In the genomic region with DNA sequence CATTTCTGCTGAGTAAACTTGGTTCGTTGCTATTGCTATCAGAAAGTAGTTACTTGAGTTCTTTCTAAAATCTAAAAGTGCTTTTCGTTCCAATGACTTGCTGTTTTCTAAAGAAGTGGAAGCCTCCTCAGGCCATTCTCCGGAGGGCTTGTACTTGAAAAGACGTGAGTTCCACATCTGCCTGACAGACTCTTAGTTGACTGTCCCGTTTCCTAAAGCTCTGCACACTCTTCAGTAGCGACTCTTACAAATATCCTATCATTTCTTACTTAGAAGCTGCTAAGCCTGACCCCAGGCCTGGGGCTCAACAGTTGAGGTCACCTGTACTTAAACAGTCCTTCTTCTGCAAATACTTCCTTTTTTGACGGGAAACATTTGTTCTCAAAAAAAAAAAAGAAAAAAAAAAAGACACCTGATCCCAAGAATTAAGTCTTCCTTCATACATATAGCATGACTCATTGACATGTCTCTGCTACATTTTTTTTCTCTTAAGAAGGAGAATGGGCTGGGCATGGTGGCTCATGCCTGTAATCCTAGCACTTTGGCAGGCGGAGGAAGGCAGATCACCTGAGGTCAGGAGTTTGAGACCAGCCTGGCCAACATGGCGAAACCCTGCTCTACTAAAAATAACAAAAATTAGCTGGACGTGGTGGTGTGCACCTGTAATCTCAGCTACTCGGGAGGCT, we compare ENCODE assay signal across 16 cellular contexts.
DNase-seq lines count a peak whose midpoint lies in the region; ATAC-seq and TF ChIP-seq lines count a peak whose summit lies in the region.
"Had no signal": no experiment of that assay in that cellular context is flagged by ENCODE, and none has a peak within 500 bp of the region (broad histone marks: within the 10 kb centered on the region; RNA-seq: fewer than 3 reads in every experiment).

No MANE protein-coding gene starts in this region.

- no peaks in the 10 kb centered on the region for H3K27me3 ChIP-seq in uterus
- H3K27me3 ChIP-seq: adrenal gland, tibial nerve had no signal

- intact Hi-C loops in uterus (cut with DNase I; ENCODE audit: low total_unique reads) = no loop called here

- DNase-seq in Daoy (ENCODE audit: low read depth) = peak; percentile 13
- peak; percentile 85 for DNase-seq in NCI-H460 (ENCODE audit: extremely low read depth, low read depth)
- peak; percentile 49 for DNase-seq in epithelial cell of prostate (ENCODE audit: low read depth, low spot score)
- no peak for DNase-seq in osteocyte (ENCODE audit: extremely low spot score, unreplicated experiment)
- DNase-seq in AG08396 (ENCODE audit: low spot score) = no peak
- DNase-seq in GM10266 (ENCODE audit: extremely low spot score) = no peak
- DNase-seq in uterus = no peak
- DNase-seq: activated CD4-positive, alpha-beta T cell treated with anti-CD3 and anti-CD28 coated beads for 1 hour; activated CD8-positive, alpha-beta memory T cell treated with anti-CD3 and anti-CD28 coated beads, Interleukin-2, amount 10 ng/mL, durations not matched to agents 7 days and 5 days; MG63; psoas muscle had no signal

- peak overlapping the region; percentile 31 for H3K27ac Mint-ChIP-seq in osteocyte (ENCODE audit: unreplicated experiment)
- H3K27ac Mint-ChIP-seq: activated CD8-positive, alpha-beta memory T cell treated with anti-CD3 and anti-CD28 coated beads, Interleukin-2, amount 10 ng/mL, durations not matched to agents 7 days and 5 days; stimulated activated effector memory CD8-positive, alpha-beta T cell treated with anti-CD3 and anti-CD28 coated beads, Interleukin-12 subunit alpha, Interleukin-12 subunit beta, amount 100 ng/mL, for 72 hours had no signal

- TF ChIP-seq CTCF in osteocyte (IDR thresholded peaks at IDR 0.05) (no peak), GM10266 (IDR thresholded peaks at IDR 0.05; ENCODE audit: control insufficient read depth, insufficient read depth, low read depth, missing control alignments) (no peak), uterus (IDR thresholded peaks at IDR 0.05) (no peak)

- ATAC-seq in HG03565 (IDR thresholded peaks at IDR 0.05; ENCODE audit: unreplicated experiment) = no peak
- ATAC-seq: activated CD8-positive, alpha-beta memory T cell treated with anti-CD3 and anti-CD28 coated beads, Interleukin-2, amount 10 ng/mL, durations not matched to agents 7 days and 5 days; stimulated activated effector memory CD8-positive, alpha-beta T cell treated with anti-CD3 and anti-CD28 coated beads, Interleukin-12 subunit alpha, Interleukin-12 subunit beta, amount 100 ng/mL, for 72 hours had no signal

- TF ChIP-seq POLR2A in uterus (IDR thresholded peaks at IDR 0.05) = no peak

- no peaks in the 10 kb centered on the region for H3K9me3 ChIP-seq in uterus
- H3K9me3 ChIP-seq: adrenal gland, MG63, psoas muscle, tibial nerve had no signal

- no peak overlapping the region for H3K4me3 Mint-ChIP-seq in osteocyte (ENCODE audit: unreplicated experiment)
- H3K4me3 Mint-ChIP-seq: activated CD8-positive, alpha-beta memory T cell treated with anti-CD3 and anti-CD28 coated beads, Interleukin-2, amount 10 ng/mL, durations not matched to agents 7 days and 5 days; CD8-positive, alpha-beta memory T cell; stimulated activated effector memory CD8-positive, alpha-beta T cell treated with anti-CD3 and anti-CD28 coated beads, Interleukin-12 subunit alpha, Interleukin-12 subunit beta, amount 100 ng/mL, for 72 hours had no signal

- H3K27ac ChIP-seq in epithelial cell of prostate (peak overlapping the region; percentile 63), uterus (no peak overlapping the region)
- H3K27ac ChIP-seq: adrenal gland, psoas muscle, tibial nerve had no signal

- peaks cover 2% of the 10 kb centered on the region for H3K36me3 Mint-ChIP-seq in osteocyte (ENCODE audit: unreplicated experiment)
- H3K36me3 Mint-ChIP-seq: activated CD8-positive, alpha-beta memory T cell treated with anti-CD3 and anti-CD28 coated beads, Interleukin-2, amount 10 ng/mL, durations not matched to agents 7 days and 5 days; CD8-positive, alpha-beta memory T cell; stimulated activated effector memory CD8-positive, alpha-beta T cell treated with anti-CD3 and anti-CD28 coated beads, Interleukin-12 subunit alpha, Interleukin-12 subunit beta, amount 100 ng/mL, for 72 hours had no signal

- no peaks in the 10 kb centered on the region for H3K36me3 ChIP-seq in uterus
- H3K36me3 ChIP-seq: adrenal gland, MG63, tibial nerve had no signal

- no peak overlapping the region for H3K4me3 ChIP-seq in uterus
- H3K4me3 ChIP-seq: adrenal gland, MG63, psoas muscle, tibial nerve had no signal

- no peaks in the 10 kb centered on the region for H3K9me3 Mint-ChIP-seq in osteocyte (ENCODE audit: unreplicated experiment)
- H3K9me3 Mint-ChIP-seq: stimulated activated effector memory CD8-positive, alpha-beta T cell treated with anti-CD3 and anti-CD28 coated beads, Interleukin-12 subunit alpha, Interleukin-12 subunit beta, amount 100 ng/mL, for 72 hours had no signal

- no peaks in the 10 kb centered on the region for H3K27me3 Mint-ChIP-seq in osteocyte (ENCODE audit: unreplicated experiment)

- peaks cover 15% of the 10 kb centered on the region for H3K4me1 Mint-ChIP-seq in osteocyte (ENCODE audit: unreplicated experiment)
- H3K4me1 Mint-ChIP-seq: activated CD8-positive, alpha-beta memory T cell treated with anti-CD3 and anti-CD28 coated beads, Interleukin-2, amount 10 ng/mL, durations not matched to agents 7 days and 5 days; CD8-positive, alpha-beta memory T cell; stimulated activated effector memory CD8-positive, alpha-beta T cell treated with anti-CD3 and anti-CD28 coated beads, Interleukin-12 subunit alpha, Interleukin-12 subunit beta, amount 100 ng/mL, for 72 hours had no signal

- no peaks in the 10 kb centered on the region for H3K4me1 ChIP-seq in uterus
- H3K4me1 ChIP-seq: adrenal gland, psoas muscle had no signal

Comparison
In these comparisons a context has a peak if more than half of its experiments do, and no peak if none do; other contexts are left out.
1. DNase-seq: peak in Daoy (single experiment), NCI-H460 (single experiment) and epithelial cell of prostate (single experiment); none in osteocyte (single experiment), AG08396 (single experiment), GM10266 (single experiment) and uterus (0 of 2).